ENCODE assay signal across 1 cellular context in the genomic region with DNA sequence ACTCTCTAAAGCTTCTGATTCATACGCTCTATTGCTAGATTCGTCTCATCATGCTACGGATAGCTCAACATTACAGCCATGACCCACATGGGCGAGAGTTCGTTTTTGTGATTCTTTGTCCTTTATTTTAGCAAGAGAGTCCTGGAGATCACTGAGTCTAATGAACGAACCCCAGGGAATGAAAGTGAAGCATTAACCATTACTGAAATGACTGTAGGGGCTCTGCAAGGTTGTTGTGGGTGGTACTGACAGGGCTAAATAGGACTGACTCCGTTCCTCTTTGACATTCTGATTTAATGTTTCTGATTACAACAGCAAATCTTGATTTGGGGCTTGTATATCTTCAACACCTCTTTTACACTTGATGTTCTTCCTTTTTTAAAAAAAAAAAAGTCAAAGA.
TF ChIP-seq lines count a peak whose summit lies in the region.

No MANE protein-coding gene starts in this region.

TF ChIP-seq in GM12878, 131 proteins besides CTCF, POLR2A, EP300 and RAD21 (continued from another document):
- TF ChIP-seq PKNOX1 (IDR thresholded peaks at IDR 0.05) (peak; percentile 18; the same call in 1 of the 2 replicates), MEF2B (IDR thresholded peaks at IDR 0.05; ENCODE audit: partially characterized antibody, poor library complexity, severe bottlenecking) (peak; percentile 68), DPF2 (IDR thresholded peaks at IDR 0.05) (peak; percentile 71), NRF1 (conservative IDR thresholded peaks at IDR 0.05; ENCODE audit: low read depth, low read length) (no peak), MTA2 (IDR thresholded peaks at IDR 0.05; ENCODE audit: low read depth) (peak; percentile 80), JUNB (IDR thresholded peaks at IDR 0.05) (peak; percentile 82), CHD4 (IDR thresholded peaks at IDR 0.05) (no peak), ZBTB11 (CRISPR knock-in tag; IDR thresholded peaks at IDR 0.05) (no peak), NFIC (IDR thresholded peaks at IDR 0.05; ENCODE audit: low read depth, low read length) (0 out of 2 replicates have a peak, but pooled peaks have one; percentile 40), IKZF2 (IDR thresholded peaks at IDR 0.05) (0 out of 4 replicates have a peak, but pooled peaks have one; percentile 25 to 41), SPI1 (IDR thresholded peaks at IDR 0.05; ENCODE audit: borderline replicate concordance, insufficient read depth, low read depth, low read length) (peak; percentile 82), ASH2L (IDR thresholded peaks at IDR 0.05; ENCODE audit: borderline replicate concordance, low read depth) (no peak), BCL11A (IDR thresholded peaks at IDR 0.05; ENCODE audit: low read depth, low read length) (peak; percentile 85), RCOR1 (conservative IDR thresholded peaks at IDR 0.05; ENCODE audit: low read depth, low read length) (no peak)
- TF ChIP-seq, protein P1, sequence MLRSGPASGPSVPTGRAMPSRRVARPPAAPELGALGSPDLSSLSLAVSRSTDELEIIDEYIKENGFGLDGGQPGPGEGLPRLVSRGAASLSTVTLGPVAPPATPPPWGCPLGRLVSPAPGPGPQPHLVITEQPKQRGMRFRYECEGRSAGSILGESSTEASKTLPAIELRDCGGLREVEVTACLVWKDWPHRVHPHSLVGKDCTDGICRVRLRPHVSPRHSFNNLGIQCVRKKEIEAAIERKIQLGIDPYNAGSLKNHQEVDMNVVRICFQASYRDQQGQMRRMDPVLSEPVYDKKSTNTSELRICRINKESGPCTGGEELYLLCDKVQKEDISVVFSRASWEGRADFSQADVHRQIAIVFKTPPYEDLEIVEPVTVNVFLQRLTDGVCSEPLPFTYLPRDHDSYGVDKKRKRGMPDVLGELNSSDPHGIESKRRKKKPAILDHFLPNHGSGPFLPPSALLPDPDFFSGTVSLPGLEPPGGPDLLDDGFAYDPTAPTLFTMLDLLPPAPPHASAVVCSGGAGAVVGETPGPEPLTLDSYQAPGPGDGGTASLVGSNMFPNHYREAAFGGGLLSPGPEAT (IDR thresholded peaks at IDR 0.05; ENCODE audit: low read depth) = peak; percentile 21; the same call in 1 of the 2 replicates
TF ChIP-seq in GM12878: peak in this region for 15.
